ENCODE assay signal across 19 cellular contexts in genomic region chr5:148837383-148837782, GRCh38. TPM values are rescaled to one million over a fixed set of nuclear protein-coding genes. Genes with fewer than 3 reads are reported as not detected.
DNase-seq lines count a peak whose midpoint lies in the region; ATAC-seq and TF ChIP-seq lines count a peak whose summit lies in the region.
"Had no signal": no experiment of that assay in that cellular context is flagged by ENCODE, and none has a peak within 500 bp of the region (broad histone marks: within the 10 kb centered on the region; RNA-seq: fewer than 3 reads in every experiment).

No MANE protein-coding gene starts in this region.

- peaks cover 0 to 22% (median 10%) of the 10 kb centered on the region in 3 donors for H3K36me3 Mint-ChIP-seq in CD8-positive, alpha-beta memory T cell
- H3K36me3 Mint-ChIP-seq in T-helper 17 cell (ENCODE audit: low read depth) (peaks cover 2% of the 10 kb centered on the region), memory B cell (peaks cover 7% of the 10 kb centered on the region)
- H3K36me3 Mint-ChIP-seq in stimulated activated memory B cell treated with anti-CD40 and anti-IgM and Interleukin-4, amounts not matched to agents 10 μg/mL and 1 μg/mL and 100 μg/mL, for 72 hours, result peaks cover 5% of the 10 kb centered on the region

- POLR2A ChIA-PET in CD8-positive, alpha-beta memory T cell (lab: Charles Lee), result interaction anchor here (1.5 kb wide), 1 partner anchor 11 kb away, joined by 7 read pairs; the partner anchor contains the start of gene ADRB2

- H3K27ac Mint-ChIP-seq in CD8-positive, alpha-beta memory T cell, result peak overlapping the region in 7 of 8 donors; percentile 10 to 94 (median 77)
- H3K27ac Mint-ChIP-seq in T-helper 17 cell (no peak overlapping the region), memory B cell (peak overlapping the region; percentile 90)
- peak overlapping the region; percentile 67 for H3K27ac Mint-ChIP-seq in stimulated activated memory B cell treated with anti-CD40 and anti-IgM and Interleukin-4, amounts not matched to agents 10 μg/mL and 1 μg/mL and 100 μg/mL, for 72 hours

- H3K36me3 ChIP-seq in CD8-positive, alpha-beta memory T cell (ENCODE audit: insufficient read depth, low read length), result no peaks in the 10 kb centered on the region
- no peaks in the 10 kb centered on the region for H3K36me3 ChIP-seq in heart right ventricle
- H3K36me3 ChIP-seq in right atrium auricular region, result no peaks in the 10 kb centered on the region

- no peak overlapping the region for H3K4me3 ChIP-seq in CD8-positive, alpha-beta memory T cell (ENCODE audit: low read length)
- no peak overlapping the region for H3K4me3 ChIP-seq in heart right ventricle
- no peak overlapping the region for H3K4me3 ChIP-seq in right atrium auricular region

- no peak for DNase-seq in CD8-positive, alpha-beta memory T cell
- DNase-seq in T-helper 17 cell (no peak), memory B cell (ENCODE audit: low spot score in 2 of 2) (no peak), heart right ventricle (no peak), right atrium auricular region (ENCODE audit: low spot score) (no peak)
- DNase-seq: GDM1, MM.1S, NCI-H1048, NCI-H1417 treated with DMSO at 0.1 percent for 48 hours, NCI-H187 treated with DMSO at 0.1 percent for 48 hours, NCI-H2107, NCI-H446 treated with DMSO at 0.1 percent for 48 hours, NCI-H526 treated with DMSO at 0.1 percent for 48 hours, PC-3, Right ventricle myocardium superior had no signal

- H3K9me3 Mint-ChIP-seq in CD8-positive, alpha-beta memory T cell, result no peaks in the 10 kb centered on the region
- no peaks in the 10 kb centered on the region for H3K9me3 Mint-ChIP-seq in memory B cell
- H3K9me3 Mint-ChIP-seq in stimulated activated memory B cell treated with anti-CD40 and anti-IgM and Interleukin-4, amounts not matched to agents 10 μg/mL and 1 μg/mL and 100 μg/mL, for 72 hours, result peaks cover 3% of the 10 kb centered on the region

- TF ChIP-seq CTCF in heart right ventricle (IDR thresholded peaks at IDR 0.05), result no peak
- TF ChIP-seq CTCF in right atrium auricular region (IDR thresholded peaks at IDR 0.05), result no peak

- peaks cover 85 to 92% (median 90%) of the 10 kb centered on the region in 3 donors for H3K4me1 Mint-ChIP-seq in CD8-positive, alpha-beta memory T cell
- H3K4me1 Mint-ChIP-seq in T-helper 17 cell (peaks cover 41% of the 10 kb centered on the region), memory B cell (peaks cover 62% of the 10 kb centered on the region)
- H3K4me1 Mint-ChIP-seq in stimulated activated memory B cell treated with anti-CD40 and anti-IgM and Interleukin-4, amounts not matched to agents 10 μg/mL and 1 μg/mL and 100 μg/mL, for 72 hours, result peaks cover 75% of the 10 kb centered on the region

- peak overlapping the region in 6 of 7 donors; percentile 0 to 81 (median 52) for H3K4me3 Mint-ChIP-seq in CD8-positive, alpha-beta memory T cell
- peak overlapping the region; percentile 25 for H3K4me3 Mint-ChIP-seq in T-helper 17 cell
- H3K4me3 Mint-ChIP-seq in memory B cell, result peak overlapping the region; percentile 43
- H3K4me3 Mint-ChIP-seq in stimulated activated memory B cell treated with anti-CD40 and anti-IgM and Interleukin-4, amounts not matched to agents 10 μg/mL and 1 μg/mL and 100 μg/mL, for 72 hours, result no peak overlapping the region

- no peaks in the 10 kb centered on the region for H3K27me3 Mint-ChIP-seq in CD8-positive, alpha-beta memory T cell
- peaks cover 20% of the 10 kb centered on the region for H3K27me3 Mint-ChIP-seq in T-helper 17 cell
- H3K27me3 Mint-ChIP-seq in memory B cell, result no peaks in the 10 kb centered on the region
- H3K27me3 Mint-ChIP-seq in stimulated activated memory B cell treated with anti-CD40 and anti-IgM and Interleukin-4, amounts not matched to agents 10 μg/mL and 1 μg/mL and 100 μg/mL, for 72 hours, result no peaks in the 10 kb centered on the region

- H3K27ac ChIP-seq in CD8-positive, alpha-beta memory T cell (ENCODE audit: low read depth, low read length), result no peak overlapping the region
- H3K27ac ChIP-seq in heart right ventricle (no peak overlapping the region), right atrium auricular region (no peak overlapping the region)

- CTCF ChIA-PET in CD8-positive, alpha-beta memory T cell (lab: Charles Lee), result interaction anchor here (0.7 to 2.3 kb wide), 6 partner anchors 9 to 120 kb away, joined by 3 to 9 read pairs (median 4); no protein-coding TSS in a partner anchor

- H3K9me3 ChIP-seq in CD8-positive, alpha-beta memory T cell (ENCODE audit: low read length), result no peaks in the 10 kb centered on the region
- no peaks in the 10 kb centered on the region for H3K9me3 ChIP-seq in T-helper 17 cell (ENCODE audit: control insufficient read depth, low read length, poor library complexity, severe bottlenecking)
- H3K9me3 ChIP-seq in heart right ventricle, result no peaks in the 10 kb centered on the region
- H3K9me3 ChIP-seq in right atrium auricular region, result no peaks in the 10 kb centered on the region

- no peak for ATAC-seq in T-helper 17 cell
- no peak for ATAC-seq in memory B cell (ENCODE audit: low read depth)
- ATAC-seq in stimulated activated memory B cell treated with anti-CD40 and anti-IgM and Interleukin-4, amounts not matched to agents 10 μg/mL and 1 μg/mL and 100 μg/mL, for 72 hours, result peak; percentile 52
- no peak for ATAC-seq in heart right ventricle
- no peak for ATAC-seq in HG02571 (IDR thresholded peaks at IDR 0.05; ENCODE audit: unreplicated experiment)
- ATAC-seq: HCT116 had no signal

- no peaks in the 10 kb centered on the region for H3K27me3 ChIP-seq in CD8-positive, alpha-beta memory T cell (ENCODE audit: insufficient read depth, low read length, poor library complexity, severe bottlenecking)
- H3K27me3 ChIP-seq in heart right ventricle, result no peaks in the 10 kb centered on the region
- H3K27me3 ChIP-seq in right atrium auricular region, result no peaks in the 10 kb centered on the region

- intact Hi-C loops in heart right ventricle (cut with DNase I), result loop anchor here in 1 of 10 donors (10.0 kb wide), 1 partner anchor 117 kb away; no protein-coding TSS in a partner anchor

- 96 to 97% methylated on average over 3 of the region's 3 CpGs for WGBS in heart right ventricle, 2 donors

- peaks cover 33% of the 10 kb centered on the region for H3K4me1 ChIP-seq in CD8-positive, alpha-beta memory T cell (ENCODE audit: insufficient read depth, low read length)
- H3K4me1 ChIP-seq in heart right ventricle, result peaks cover 0 to 66% (median 43%) of the 10 kb centered on the region in 9 donors
- H3K4me1 ChIP-seq in right atrium auricular region, result peaks cover 0 to 39% of the 10 kb centered on the region in 2 donors

RNA-seq across cellular contexts. Expression of gene ADRB2, which starts 11.0 kb away (rescaled TPM):
- total RNA-seq in CD8-positive, alpha-beta memory T cell, result 1 to 10 TPM; 1.6 to 2.1 TPM
- polyA plus RNA-seq in CD8-positive, alpha-beta memory T cell, result 25.7 TPM
- total RNA-seq in T-helper 17 cell (1 to 10 TPM; 2.9 to 5.7 TPM), heart right ventricle (1 to 10 TPM; 3.5 to 7.8 (median 4.5) TPM), right atrium auricular region (1 to 10 TPM; 7.3 to 7.7 TPM)
- polyA plus RNA-seq in heart right ventricle, result 1 to 10 TPM; 1.8 to 2.3 TPM
- total RNA-seq: A673 had no signal
